1 cellular context compared by ENCODE assay signal in genomic region chr2:208012449-208012848, GRCh38.
TF ChIP-seq lines count a peak whose summit lies in the region.

No MANE protein-coding gene starts in this region.

TF ChIP-seq in K562, 482 proteins besides CTCF, POLR2A, EP300 and RAD21 (continued from another document and continues in another):
- TF ChIP-seq TFAP4 (CRISPR knock-in tag; IDR thresholded peaks at IDR 0.05; ENCODE audit: borderline replicate concordance): no peak
- no peak for TF ChIP-seq HINFP (tag; conservative IDR thresholded peaks at IDR 0.05; ENCODE audit: low read depth)
- no peak for TF ChIP-seq ZNF318 (IDR thresholded peaks at IDR 0.05; ENCODE audit: borderline replicate concordance in 1 of 2, low read depth in 1 of 2)
- no peak for TF ChIP-seq ZNF436 (CRISPR knock-in tag; IDR thresholded peaks at IDR 0.05)
- no peak for TF ChIP-seq SUPT5H (IDR thresholded peaks at IDR 0.05)
- no peak for TF ChIP-seq CHD1 (IDR thresholded peaks at IDR 0.05; ENCODE audit: low read length)
- TF ChIP-seq REST (CRISPR knock-in tag; IDR thresholded peaks at IDR 0.05; ENCODE audit: low read depth): no peak
- TF ChIP-seq CAMTA2 (CRISPR knock-in tag; conservative IDR thresholded peaks at IDR 0.05): no peak
- TF ChIP-seq MAX (CRISPR knock-in tag; IDR thresholded peaks at IDR 0.05): no peak
- TF ChIP-seq MAFF (IDR thresholded peaks at IDR 0.05; ENCODE audit: low read length): peak; percentile 5; the same call in 1 of the 2 replicates
- TF ChIP-seq FOXM1 (IDR thresholded peaks at IDR 0.05; ENCODE audit: low read depth): no peak
- TF ChIP-seq FOXM1 (CRISPR knock-in tag; IDR thresholded peaks at IDR 0.05; ENCODE audit: low read depth): no peak
- no peak for TF ChIP-seq NR2C2 (CRISPR knock-in tag; IDR thresholded peaks at IDR 0.05)
- peak; percentile 31; the same call in 1 of the 2 replicates for TF ChIP-seq NR2C2 (tag; IDR thresholded peaks at IDR 0.05)
- TF ChIP-seq PTRF (tag; IDR thresholded peaks at IDR 0.05): no peak
- no peak for TF ChIP-seq ZNF224 (CRISPR knock-in tag; IDR thresholded peaks at IDR 0.05)
- no peak for TF ChIP-seq TARDBP (IDR thresholded peaks at IDR 0.05)
- no peak for TF ChIP-seq MLX (CRISPR knock-in tag; conservative IDR thresholded peaks at IDR 0.05)
- TF ChIP-seq U2AF1 (optimal IDR thresholded peaks at IDR 0.05; ENCODE audit: low read depth, low read length): no peak
- no peak for TF ChIP-seq KLF13 (tag; IDR thresholded peaks at IDR 0.05; ENCODE audit: borderline replicate concordance, low read depth)
- no peak for TF ChIP-seq ZNF780A (CRISPR knock-in tag; IDR thresholded peaks at IDR 0.05)
- TF ChIP-seq PHB (CRISPR knock-in tag; IDR thresholded peaks at IDR 0.05): no peak
- 0 out of 2 replicates have a peak, but pooled peaks have one; percentile 22 for TF ChIP-seq MTA3 (IDR thresholded peaks at IDR 0.05; ENCODE audit: borderline replicate concordance)
- TF ChIP-seq, protein P1, sequence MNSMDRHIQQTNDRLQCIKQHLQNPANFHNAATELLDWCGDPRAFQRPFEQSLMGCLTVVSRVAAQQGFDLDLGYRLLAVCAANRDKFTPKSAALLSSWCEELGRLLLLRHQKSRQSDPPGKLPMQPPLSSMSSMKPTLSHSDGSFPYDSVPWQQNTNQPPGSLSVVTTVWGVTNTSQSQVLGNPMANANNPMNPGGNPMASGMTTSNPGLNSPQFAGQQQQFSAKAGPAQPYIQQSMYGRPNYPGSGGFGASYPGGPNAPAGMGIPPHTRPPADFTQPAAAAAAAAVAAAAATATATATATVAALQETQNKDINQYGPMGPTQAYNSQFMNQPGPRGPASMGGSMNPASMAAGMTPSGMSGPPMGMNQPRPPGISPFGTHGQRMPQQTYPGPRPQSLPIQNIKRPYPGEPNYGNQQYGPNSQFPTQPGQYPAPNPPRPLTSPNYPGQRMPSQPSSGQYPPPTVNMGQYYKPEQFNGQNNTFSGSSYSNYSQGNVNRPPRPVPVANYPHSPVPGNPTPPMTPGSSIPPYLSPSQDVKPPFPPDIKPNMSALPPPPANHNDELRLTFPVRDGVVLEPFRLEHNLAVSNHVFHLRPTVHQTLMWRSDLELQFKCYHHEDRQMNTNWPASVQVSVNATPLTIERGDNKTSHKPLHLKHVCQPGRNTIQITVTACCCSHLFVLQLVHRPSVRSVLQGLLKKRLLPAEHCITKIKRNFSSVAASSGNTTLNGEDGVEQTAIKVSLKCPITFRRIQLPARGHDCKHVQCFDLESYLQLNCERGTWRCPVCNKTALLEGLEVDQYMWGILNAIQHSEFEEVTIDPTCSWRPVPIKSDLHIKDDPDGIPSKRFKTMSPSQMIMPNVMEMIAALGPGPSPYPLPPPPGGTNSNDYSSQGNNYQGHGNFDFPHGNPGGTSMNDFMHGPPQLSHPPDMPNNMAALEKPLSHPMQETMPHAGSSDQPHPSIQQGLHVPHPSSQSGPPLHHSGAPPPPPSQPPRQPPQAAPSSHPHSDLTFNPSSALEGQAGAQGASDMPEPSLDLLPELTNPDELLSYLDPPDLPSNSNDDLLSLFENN (IDR thresholded peaks at IDR 0.05; ENCODE audit: low read depth in 2 of 2, low read length in 2 of 2): no peak
- no peak for TF ChIP-seq KLF6 (CRISPR knock-in tag; IDR thresholded peaks at IDR 0.05; ENCODE audit: borderline replicate concordance)
- peak; percentile 69; the same call in 1 of the 2 replicates for TF ChIP-seq CREB3 (tag; conservative IDR thresholded peaks at IDR 0.05; ENCODE audit: low read depth)
- TF ChIP-seq MTA2 (IDR thresholded peaks at IDR 0.05; ENCODE audit: low read depth): no peak
- no peak for TF ChIP-seq ZKSCAN1 (IDR thresholded peaks at IDR 0.05; ENCODE audit: low read depth, low read length)
- TF ChIP-seq NR2C1 (IDR thresholded peaks at IDR 0.05): no peak
- TF ChIP-seq NR2C1 (tag; IDR thresholded peaks at IDR 0.05): 0 out of 2 replicates have a peak, but pooled peaks have one; percentile 35
- no peak for TF ChIP-seq JUNB (CRISPR knock-in tag; conservative IDR thresholded peaks at IDR 0.05)
- TF ChIP-seq ZNF263 (CRISPR knock-in tag; IDR thresholded peaks at IDR 0.05; ENCODE audit: borderline replicate concordance): no peak
- TF ChIP-seq ZNF507 (tag; conservative IDR thresholded peaks at IDR 0.05): no peak
- TF ChIP-seq, protein P2, sequence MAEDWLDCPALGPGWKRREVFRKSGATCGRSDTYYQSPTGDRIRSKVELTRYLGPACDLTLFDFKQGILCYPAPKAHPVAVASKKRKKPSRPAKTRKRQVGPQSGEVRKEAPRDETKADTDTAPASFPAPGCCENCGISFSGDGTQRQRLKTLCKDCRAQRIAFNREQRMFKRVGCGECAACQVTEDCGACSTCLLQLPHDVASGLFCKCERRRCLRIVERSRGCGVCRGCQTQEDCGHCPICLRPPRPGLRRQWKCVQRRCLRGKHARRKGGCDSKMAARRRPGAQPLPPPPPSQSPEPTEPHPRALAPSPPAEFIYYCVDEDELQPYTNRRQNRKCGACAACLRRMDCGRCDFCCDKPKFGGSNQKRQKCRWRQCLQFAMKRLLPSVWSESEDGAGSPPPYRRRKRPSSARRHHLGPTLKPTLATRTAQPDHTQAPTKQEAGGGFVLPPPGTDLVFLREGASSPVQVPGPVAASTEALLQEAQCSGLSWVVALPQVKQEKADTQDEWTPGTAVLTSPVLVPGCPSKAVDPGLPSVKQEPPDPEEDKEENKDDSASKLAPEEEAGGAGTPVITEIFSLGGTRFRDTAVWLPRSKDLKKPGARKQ (CRISPR knock-in tag; IDR thresholded peaks at IDR 0.05): no peak
- TF ChIP-seq, protein P3, sequence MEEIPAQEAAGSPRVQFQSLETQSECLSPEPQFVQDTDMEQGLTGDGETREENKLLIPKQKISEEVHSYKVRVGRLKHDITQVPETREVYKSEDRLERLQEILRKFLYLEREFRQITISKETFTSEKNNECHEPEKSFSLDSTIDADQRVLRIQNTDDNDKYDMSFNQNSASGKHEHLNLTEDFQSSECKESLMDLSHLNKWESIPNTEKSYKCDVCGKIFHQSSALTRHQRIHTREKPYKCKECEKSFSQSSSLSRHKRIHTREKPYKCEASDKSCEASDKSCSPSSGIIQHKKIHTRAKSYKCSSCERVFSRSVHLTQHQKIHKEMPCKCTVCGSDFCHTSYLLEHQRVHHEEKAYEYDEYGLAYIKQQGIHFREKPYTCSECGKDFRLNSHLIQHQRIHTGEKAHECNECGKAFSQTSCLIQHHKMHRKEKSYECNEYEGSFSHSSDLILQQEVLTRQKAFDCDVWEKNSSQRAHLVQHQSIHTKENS (CRISPR knock-in tag; IDR thresholded peaks at IDR 0.05): no peak
- no peak for TF ChIP-seq KLF1 (tag; IDR thresholded peaks at IDR 0.05)
